Comparison of ENCODE assay signal across 1 cellular context in genomic region chr9:131601683-131602181, GRCh38.
TF ChIP-seq lines count a peak whose summit lies in the region.

No MANE protein-coding gene starts in this region.

TF ChIP-seq in HepG2, 621 proteins besides CTCF, POLR2A, EP300 and RAD21 (continued from another document and continues in another):
- TF ChIP-seq CAMTA2 (CRISPR knock-in tag; IDR thresholded peaks at IDR 0.05; ENCODE audit: borderline replicate concordance) (no peak), ZNF30 (CRISPR knock-in tag; IDR thresholded peaks at IDR 0.05) (no peak), IRF9 (CRISPR knock-in tag; IDR thresholded peaks at IDR 0.05; ENCODE audit: borderline replicate concordance) (no peak), SIX1 (CRISPR knock-in tag; IDR thresholded peaks at IDR 0.05; ENCODE audit: borderline replicate concordance) (peak; percentile 18; the same call in 1 of the 2 replicates), ZNF414 (CRISPR knock-in tag; IDR thresholded peaks at IDR 0.05) (peak; percentile 53; the same call in 1 of the 2 replicates), ZNF790 (CRISPR knock-in tag; IDR thresholded peaks at IDR 0.05; ENCODE audit: borderline replicate concordance) (no peak), GLI4 (CRISPR knock-in tag; IDR thresholded peaks at IDR 0.05; ENCODE audit: borderline replicate concordance) (0 out of 2 replicates have a peak, but pooled peaks have one; percentile 32), ELF4 (CRISPR knock-in tag; IDR thresholded peaks at IDR 0.05; ENCODE audit: borderline replicate concordance) (no peak), GZF1 (CRISPR knock-in tag; IDR thresholded peaks at IDR 0.05) (no peak), SNAPC4 (CRISPR knock-in tag; IDR thresholded peaks at IDR 0.05) (no peak), ZSCAN12 (CRISPR knock-in tag; IDR thresholded peaks at IDR 0.05) (0 out of 2 replicates have a peak, but pooled peaks have one; percentile 33), MATR3 (CRISPR knock-in tag; IDR thresholded peaks at IDR 0.05) (no peak), ZNF343 (CRISPR knock-in tag; IDR thresholded peaks at IDR 0.05) (no peak), ZNF124 (CRISPR knock-in tag; IDR thresholded peaks at IDR 0.05) (no peak), PBX2 (CRISPR knock-in tag; IDR thresholded peaks at IDR 0.05) (no peak), ARHGAP35 (CRISPR knock-in tag; IDR thresholded peaks at IDR 0.05; ENCODE audit: borderline replicate concordance) (no peak; the same call in 1 of the 2 replicates), ZFP62 (CRISPR knock-in tag; IDR thresholded peaks at IDR 0.05) (0 out of 2 replicates have a peak, but pooled peaks have one; percentile 37), HOXD1 (CRISPR knock-in tag; IDR thresholded peaks at IDR 0.05) (0 out of 2 replicates have a peak, but pooled peaks have one; percentile 24), ZNF468 (CRISPR knock-in tag; IDR thresholded peaks at IDR 0.05) (no peak), KLF11 (CRISPR knock-in tag; IDR thresholded peaks at IDR 0.05) (no peak), TRIM24 (CRISPR knock-in tag; IDR thresholded peaks at IDR 0.05) (no peak), SRSF1 (optimal IDR thresholded peaks at IDR 0.05; ENCODE audit: low read depth, low read length) (no peak), ZZZ3 (CRISPR knock-in tag; IDR thresholded peaks at IDR 0.05; ENCODE audit: borderline replicate concordance) (no peak), NFE2 (CRISPR knock-in tag; IDR thresholded peaks at IDR 0.05) (no peak), MIER2 (CRISPR knock-in tag; IDR thresholded peaks at IDR 0.05) (no peak), DBP (CRISPR knock-in tag; IDR thresholded peaks at IDR 0.05; ENCODE audit: not compliant biosample characterization) (no peak), ZNF121 (CRISPR knock-in tag; IDR thresholded peaks at IDR 0.05) (0 out of 2 replicates have a peak, but pooled peaks have one; percentile 33), TFE3 (CRISPR knock-in tag; IDR thresholded peaks at IDR 0.05) (no peak; the same call in 1 of the 2 replicates), EED (CRISPR knock-in tag; IDR thresholded peaks at IDR 0.05) (no peak), ZNF7 (CRISPR knock-in tag; IDR thresholded peaks at IDR 0.05) (no peak), ZNF326 (CRISPR knock-in tag; IDR thresholded peaks at IDR 0.05; ENCODE audit: borderline replicate concordance) (no peak), ZBTB38 (CRISPR knock-in tag; IDR thresholded peaks at IDR 0.05) (peak; percentile 91), RNF2 (conservative IDR thresholded peaks at IDR 0.05; ENCODE audit: low read depth) (no peak), GMEB2 (CRISPR knock-in tag; IDR thresholded peaks at IDR 0.05; ENCODE audit: low read depth) (no peak), ZNF605 (CRISPR knock-in tag; IDR thresholded peaks at IDR 0.05) (peak; percentile 44; the same call in 1 of the 2 replicates), ZNF235 (CRISPR knock-in tag; IDR thresholded peaks at IDR 0.05; ENCODE audit: borderline replicate concordance) (no peak), ZNF33B (CRISPR knock-in tag; IDR thresholded peaks at IDR 0.05) (no peak), FOXK1 (CRISPR knock-in tag; IDR thresholded peaks at IDR 0.05; ENCODE audit: borderline replicate concordance, low read depth) (peak; percentile 69), ZNF557 (CRISPR knock-in tag; IDR thresholded peaks at IDR 0.05) (0 out of 2 replicates have a peak, but pooled peaks have one; percentile 43), PLSCR1 (CRISPR knock-in tag; IDR thresholded peaks at IDR 0.05; ENCODE audit: borderline replicate concordance) (no peak), ZKSCAN8 (CRISPR knock-in tag; IDR thresholded peaks at IDR 0.05; ENCODE audit: borderline replicate concordance) (peak; percentile 72; the same call in 1 of the 2 replicates), ZNF607 (CRISPR knock-in tag; IDR thresholded peaks at IDR 0.05; ENCODE audit: borderline replicate concordance) (peak; percentile 58; the same call in 1 of the 2 replicates), ZNF224 (CRISPR knock-in tag; IDR thresholded peaks at IDR 0.05) (no peak), NFE2L1 (CRISPR knock-in tag; IDR thresholded peaks at IDR 0.05; ENCODE audit: borderline replicate concordance) (no peak), MAFK (conservative IDR thresholded peaks at IDR 0.05 in 1 of 2, IDR thresholded peaks at IDR 0.05 in 1 of 2; ENCODE audit: low read length in 2 of 2) (no peak), SMAD1 (CRISPR knock-in tag; IDR thresholded peaks at IDR 0.05; ENCODE audit: borderline replicate concordance, low read depth) (no peak), TGIF2 (CRISPR knock-in tag; IDR thresholded peaks at IDR 0.05) (no peak), ZNF543 (CRISPR knock-in tag; IDR thresholded peaks at IDR 0.05) (no peak), FOXO1 (CRISPR knock-in tag; IDR thresholded peaks at IDR 0.05) (peak; percentile 77), ZNF335 (CRISPR knock-in tag; IDR thresholded peaks at IDR 0.05) (no peak), HOMEZ (CRISPR knock-in tag; IDR thresholded peaks at IDR 0.05; ENCODE audit: low read depth) (no peak), ZNF558 (CRISPR knock-in tag; IDR thresholded peaks at IDR 0.05; ENCODE audit: borderline replicate concordance) (no peak), ZNF773 (CRISPR knock-in tag; IDR thresholded peaks at IDR 0.05; ENCODE audit: borderline replicate concordance) (no peak), NFATC3 (CRISPR knock-in tag; IDR thresholded peaks at IDR 0.05) (no peak), TSC22D2 (CRISPR knock-in tag; IDR thresholded peaks at IDR 0.05; ENCODE audit: borderline replicate concordance) (no peak), TERF1 (CRISPR knock-in tag; IDR thresholded peaks at IDR 0.05) (no peak), ZC3H4 (CRISPR knock-in tag; IDR thresholded peaks at IDR 0.05; ENCODE audit: borderline replicate concordance) (no peak), IKZF1 (IDR thresholded peaks at IDR 0.05) (no peak), JDP2 (CRISPR knock-in tag; IDR thresholded peaks at IDR 0.05; ENCODE audit: borderline replicate concordance) (no peak)
